Comparison of ENCODE assay signal across 7 cellular contexts in the genomic region with DNA sequence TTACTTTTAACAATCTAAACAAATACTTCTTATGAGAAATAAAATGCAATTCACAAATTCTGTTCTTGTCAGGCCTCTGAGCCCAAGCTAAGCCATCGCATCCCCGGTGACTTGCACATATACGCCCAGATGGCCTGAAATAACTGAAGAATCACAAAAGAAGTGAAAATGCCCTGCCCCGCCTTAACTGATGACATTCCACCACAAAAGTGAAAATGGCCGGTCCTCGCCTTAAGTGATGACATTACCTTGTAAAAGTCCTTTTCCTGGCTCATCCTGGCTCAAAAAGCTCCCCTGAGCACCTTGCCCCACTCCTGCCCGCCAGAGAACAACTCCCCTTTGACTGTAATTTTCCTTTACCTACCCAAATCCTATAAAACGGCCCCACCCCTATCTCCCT. TPM values are rescaled to one million over a fixed set of nuclear protein-coding genes. Genes with fewer than 3 reads are reported as not detected.
DNase-seq lines count a peak whose midpoint lies in the region; ATAC-seq, FAIRE-seq and TF ChIP-seq lines count a peak whose summit lies in the region.
"Not testable (repeated sequence)": the region's sequence is repeated elsewhere in the genome, so short reads cannot be mapped to it uniquely, and the experiment has no call there.

No MANE protein-coding gene starts in this region.

- not testable (repeated sequence) for H4K20me1 ChIP-seq in GM12878 (ENCODE audit: control insufficient read depth, insufficient read depth)

- POLR2A ChIA-PET in GM12878 (lab: Charles Lee) = interaction anchor here (0.5 to 1.7 kb wide), 2 partner anchors 140 to 460 kb away, joined by 4 to 11 read pairs; no protein-coding TSS in a partner anchor

- H3K27me3 ChIP-seq in GM06990 (replicated peaks; ENCODE audit: control insufficient read depth, insufficient read depth, low read length); WERI-Rb-1 (ENCODE audit: insufficient read depth, low read depth, severe bottlenecking); GM12878 (replicated peaks in 1 of 2; ENCODE audit: control insufficient read depth in 2 of 2, insufficient read depth in 2 of 2, low read length in 1 of 2); lung (ENCODE audit: control insufficient read depth, insufficient read depth): not testable (repeated sequence)

- H3K4me2 ChIP-seq in GM12878 (ENCODE audit: control insufficient read depth, insufficient read depth) = peak overlapping the region; percentile 66

- not testable (repeated sequence) for H3K36me3 ChIP-seq in GM06990 (ENCODE audit: control insufficient read depth, insufficient read depth, low read length); WERI-Rb-1; GM12878 (ENCODE audit: control insufficient read depth in 2 of 2, insufficient read depth in 2 of 2, low read length in 1 of 2); lung (ENCODE audit: control insufficient read depth in 2 of 2, insufficient read depth in 2 of 2, low read length in 2 of 2)

- CTCF ChIA-PET in GM12878 (lab: Yijun Ruan, JAX) = interaction anchor here (1.3 to 3.6 kb wide), 3 partner anchors 80 to 347 kb away, joined by 6 to 35 read pairs (median 13); no protein-coding TSS in a partner anchor

- not testable (repeated sequence) for TF ChIP-seq CTCF in GM06990 (IDR thresholded peaks at IDR 0.05; ENCODE audit: insufficient read depth, low read length, poor library complexity, severe bottlenecking); WERI-Rb-1 (IDR thresholded peaks at IDR 0.05; ENCODE audit: low read depth, low read length); GM12878 (IDR thresholded peaks at IDR 0.05 in 2 of 3, conservative IDR thresholded peaks at IDR 0.05 in 1 of 3; ENCODE audit: control insufficient read depth in 2 of 3, extremely low read depth in 1 of 3, insufficient read depth in 1 of 3, low read depth in 3 of 3, low read length in 3 of 3); fibroblast of pulmonary artery (IDR thresholded peaks at IDR 0.05; ENCODE audit: low read length, missing control alignments); lung (IDR thresholded peaks at IDR 0.05; ENCODE audit: control extremely low read depth, extremely low read depth)

- RAD21 ChIA-PET in GM12878 (lab: Charles Lee; ENCODE audit: unreplicated experiment) = interaction anchor here (0.7 to 2.3 kb wide), 8 partner anchors 26 to 804 kb away, joined by 3 to 17 read pairs (median 5); no protein-coding TSS in a partner anchor

- not testable (repeated sequence) for FAIRE-seq in GM12878 (lab: Jason Lieb, UNC)

- peak; percentile 16 for ATAC-seq in GM12878
- ATAC-seq in lung (ENCODE audit: insufficient read depth, low FRiP score) = not testable (repeated sequence)

- SMC1A ChIA-PET in GM12878 (lab: Charles Lee; ENCODE audit: uncharacterized antibody, unreplicated experiment) = interaction anchor here (0.7 to 3.0 kb wide), 9 partner anchors 27 to 346 kb away, joined by 3 to 14 read pairs (median 3); no protein-coding TSS in a partner anchor

- not testable (repeated sequence) for H3K4me1 ChIP-seq in GM12878 (ENCODE audit: control insufficient read depth, insufficient read depth, low read length); lung (ENCODE audit: control insufficient read depth in 2 of 2, insufficient read depth in 2 of 2, low read length in 2 of 2)

- BruUV-seq in GM12878 (replicated peaks; lab: Mats Ljungman, UMichigan) = not testable (repeated sequence)

- TF ChIP-seq POLR2A in GM12878 (IDR thresholded peaks at IDR 0.05; ENCODE audit: low read depth, low read length) = not testable (repeated sequence)

- TF ChIP-seq RAD21 in GM12878 (IDR thresholded peaks at IDR 0.05; ENCODE audit: insufficient read depth, low read depth, low read length) = not testable (repeated sequence)

- intact Hi-C loops in GM12878 (cut with micrococcal nuclease; ENCODE audit: unreplicated experiment) = loop anchor here (5.0 to 10.0 kb wide), 3 partner anchors 141 to 616 kb away; partner anchors contain the start of gene ZBED3

- under 1% methylated on average over 8 of the region's 8 CpGs for WGBS in GM12878 (ENCODE audit: insufficient coverage, insufficient replicate concordance, low lambda C conversion rate, missing lambda C conversion rate)
- WGBS in lung, 2 donors = 13 to 15% methylated on average over 8 of the region's 8 CpGs

- DNase-seq in GM06990 (ENCODE audit: extremely low read depth, insufficient read length); WERI-Rb-1; GM12878 (ENCODE audit: low read depth, low spot score); lung (ENCODE audit: low spot score): not testable (repeated sequence)
- DNase-seq in MV-4-11 (lab: John Stamatoyannopoulos, UW) (peak; percentile 18), fibroblast of pulmonary artery (ENCODE audit: low read depth) (peak; percentile 21), retina (peak; percentile 5)

- H3K9me3 ChIP-seq in WERI-Rb-1 (ENCODE audit: severe bottlenecking); GM12878 (replicated peaks; ENCODE audit: control insufficient read depth, insufficient read depth, low read length); lung (ENCODE audit: control insufficient read depth in 2 of 2, insufficient read depth in 1 of 2, low read length in 1 of 2): not testable (repeated sequence)

- H3K79me2 ChIP-seq in GM12878 (ENCODE audit: control insufficient read depth, insufficient read depth, low read length) = peaks cover 38% of the 10 kb centered on the region

- H2AFZ ChIP-seq in GM12878 (ENCODE audit: control insufficient read depth, low read depth, low read length) = peak overlapping the region; percentile 99

- H3K27ac ChIP-seq in WERI-Rb-1; lung (ENCODE audit: low read depth in 1 of 2, low read length in 1 of 2): not testable (repeated sequence)
- H3K27ac ChIP-seq in GM12878 (ENCODE audit: control insufficient read depth, insufficient read depth) = peak overlapping the region; percentile 96

- TF ChIP-seq EP300 in GM12878 (IDR thresholded peaks at IDR 0.05; ENCODE audit: borderline replicate concordance in 1 of 2, control insufficient read depth in 1 of 2, low read depth in 2 of 2, low read length in 2 of 2) = not testable (repeated sequence)

- in situ Hi-C loops in GM12878 (cut with MboI) = loop anchor here (10.0 kb wide), 1 partner anchor 346 kb away; no protein-coding TSS in a partner anchor

- H3K9ac ChIP-seq in GM12878 (ENCODE audit: control insufficient read depth, insufficient read depth, low read length) = peak overlapping the region; percentile 93

- H3K4me3 ChIP-seq in GM06990 (replicated peaks; ENCODE audit: low read depth, low read length) (peak overlapping the region; percentile 95), WERI-Rb-1 (ENCODE audit: low read depth, low read length) (peak overlapping the region; percentile 85), GM12878 (peak overlapping the region; percentile 82), fibroblast of pulmonary artery (replicated peaks; ENCODE audit: low read depth, low read length) (peak overlapping the region; percentile 84), lung (peak overlapping the region; percentile 30)

TF ChIP-seq in GM12878, 131 proteins besides CTCF, POLR2A, EP300 and RAD21 (continues in another document):
- TF ChIP-seq RELB (IDR thresholded peaks at IDR 0.05; ENCODE audit: low read depth) (0 out of 2 replicates have a peak, but pooled peaks have one; percentile 11), RUNX3 (IDR thresholded peaks at IDR 0.05; ENCODE audit: low read length) (peak; percentile 35; the same call in 1 of the 2 replicates), TAF1 (IDR thresholded peaks at IDR 0.05; ENCODE audit: borderline replicate concordance, low read depth, low read length) (0 out of 2 replicates have a peak, but pooled peaks have one; percentile 29)

RNA-seq across cellular contexts. Expression of gene WDR41, which starts 1.2 kb away (rescaled TPM):
- total RNA-seq in GM12878 (2013; cell fraction: nucleolus; rRNA removed) = 157 and 170 TPM in 2 replicates
- total RNA-seq in GM12878 (2014; rRNA removed) = 86.0 and 94.8 TPM in 2 replicates
- total RNA-seq in GM12878 (2014; rRNA removed; fragmentation: Illumina TruSeq; extraction: Trizol) = 70.3 and 71.1 TPM in 2 replicates
- total RNA-seq in GM12878 (2021) = 67.5 and 74.0 TPM in 2 replicates
- polyA plus RNA-seq in GM12878 (2011; ENCODE audit: low read depth) = 71.2 TPM
- 124 and 175 TPM in 2 replicates for polyA plus RNA-seq in GM12878 (2011; rRNA removed)
- polyA plus RNA-seq in GM12878 (2011; cell fraction: cytosol; rRNA removed) = 66.5 and 87.5 TPM in 2 replicates
- polyA plus RNA-seq in GM12878 (2011; cell fraction: nucleus; rRNA removed) = 60.9 and 65.7 TPM in 2 replicates
- 55.6 and 56.1 TPM in 2 replicates for polyA plus RNA-seq in GM12878 (2012)
- polyA plus RNA-seq in GM12878 (2014; fragmentation: Illumina TruSeq; extraction: Trizol) = 82.9 and 103 TPM in 2 replicates
- polyA plus RNA-seq in GM12878 (2014; fragmentation: Nextera tagmentation; extraction: Ambion mirVana) = 10 to 100 TPM; 60.0 to 86.4 TPM
- polyA plus RNA-seq in GM12878 (2014; rRNA removed) = 61.2 and 78.2 TPM in 2 replicates
- 10 to 100 TPM; 89.4 to 97.6 TPM for polyA plus RNA-seq in GM12878 (2016; fragmentation: Nextera tagmentation; extraction: Ambion mirVana)
- 80.2 and 92.5 TPM in 2 replicates for polyA minus RNA-seq in GM12878 (2011; rRNA and poly(A)+ RNA removed)
- polyA minus RNA-seq in GM12878 (2011; cell fraction: cytosol; rRNA and poly(A)+ RNA removed) = 37.4 and 44.0 TPM in 2 replicates
- 58.4 and 66.6 TPM in 2 replicates for polyA minus RNA-seq in GM12878 (2011; cell fraction: nucleus; rRNA and poly(A)+ RNA removed)
- total RNA-seq in lung = 10 to 100 TPM; 37.5 to 81.4 TPM
- polyA plus RNA-seq in lung = 10 to 100 TPM; 13.9 to 21.7 TPM

Comparison
In these comparisons a context has a peak if more than half of its experiments do, and no peak if none do; other contexts are left out.
1. H3K4me3 ChIP-seq: peak in every context shown above with its lines; median percentile 95 in GM06990; 85 in WERI-Rb-1; 84 in fibroblast of pulmonary artery; 82 in GM12878; 30 in lung.